ENCODE assay signal across 1 cellular context in the genomic region with DNA sequence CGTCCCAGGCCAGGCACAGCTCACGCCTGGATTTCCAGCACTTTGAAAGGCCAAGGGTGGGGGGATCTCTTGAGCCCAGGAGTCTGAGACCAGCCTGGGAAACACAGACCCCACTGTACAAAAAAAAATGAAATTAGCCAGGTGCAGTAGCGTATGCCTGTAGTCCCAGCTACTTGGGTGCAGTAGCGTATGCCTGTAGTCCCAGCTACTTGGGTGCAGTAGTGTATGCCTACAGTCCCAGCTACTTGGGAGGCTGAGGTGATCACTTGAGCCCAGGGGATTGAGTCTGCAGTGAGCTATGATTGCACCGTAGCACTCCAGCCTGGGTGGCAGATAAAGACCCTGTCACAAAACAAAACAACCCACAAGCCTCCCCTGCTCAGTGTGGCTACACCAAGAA.
TF ChIP-seq lines count a peak whose summit lies in the region.

No MANE protein-coding gene starts in this region.

TF ChIP-seq in HepG2, 621 proteins besides CTCF, POLR2A, EP300 and RAD21:
- no peak for TF ChIP-seq MXI1 (IDR thresholded peaks at IDR 0.05; ENCODE audit: borderline replicate concordance, low read depth, low read length)
- no peak for TF ChIP-seq ZMYM2 (CRISPR knock-in tag; IDR thresholded peaks at IDR 0.05)
- TF ChIP-seq ZNF224 (CRISPR knock-in tag; IDR thresholded peaks at IDR 0.05) = no peak
- peak; percentile 2 for TF ChIP-seq RBM22 (optimal IDR thresholded peaks at IDR 0.05; ENCODE audit: low read length)
- 0 out of 2 replicates have a peak, but pooled peaks have one; percentile 27 for TF ChIP-seq POLR2G (IDR thresholded peaks at IDR 0.05; ENCODE audit: low read depth, low read length)
